ENCODE assay signal across 8 cellular contexts in genomic region chr9:132235894-132236661, GRCh38.
A peak's percentile ranks its signal among the peaks of the same experiment; 100 is the strongest.
DNase-seq lines count a peak whose midpoint lies in the region; ATAC-seq and TF ChIP-seq lines count a peak whose summit lies in the region.

No MANE protein-coding gene starts in this region.

- H3K9ac ChIP-seq in HCT116 (ENCODE audit: low read length) (no peak overlapping the region), endodermal cell (ENCODE audit: extremely low read depth, low read length, poor library complexity, severe bottlenecking) (no peak overlapping the region)

- 59 to 66% methylated on average over 9 to 19 of the region's 19 CpGs for WGBS in endodermal cell (ENCODE audit: insufficient coverage in 1 of 2, insufficient read length in 1 of 2), 2 experiments

- no peak overlapping the region for H3K27ac Mint-ChIP-seq in endodermal cell

- H3K9me3 Mint-ChIP-seq in endodermal cell, result no peaks in the 10 kb centered on the region

- ATAC-seq in HCT116, result peak; percentile 38
- ATAC-seq in GM18517 (IDR thresholded peaks at IDR 0.05; ENCODE audit: unreplicated experiment), result no peak

- H3K4me1 ChIP-seq in HCT116 (ENCODE audit: control insufficient read depth in 1 of 2, insufficient read depth in 2 of 2, low read length in 2 of 2) (peaks cover 8 to 22% of the 10 kb centered on the region in 2 experiments), endodermal cell (ENCODE audit: control insufficient read depth, insufficient read depth, low read length) (no peaks in the 10 kb centered on the region)

- peak overlapping the region; percentile 41 for H3K4me2 ChIP-seq in HCT116 (ENCODE audit: low read length)

- no peak overlapping the region for H2AFZ ChIP-seq in HCT116 (ENCODE audit: low read depth, low read length, poor library complexity, severe bottlenecking)

- DNase-seq in BJ (ENCODE audit: low read depth), result no peak
- peak; percentile 52 for DNase-seq in HCT116 (ENCODE audit: low read depth, low spot score)
- peak; percentile 91 for DNase-seq in NCI-H82 (lab: John Stamatoyannopoulos, UW)
- DNase-seq in activated CD8-positive, alpha-beta memory T cell treated with anti-CD3 and anti-CD28 coated beads for 1 hour (ENCODE audit: extremely low read depth in 1 of 2, low read depth in 1 of 2), result peak; percentile 46 to 72
- peak; percentile 97 for DNase-seq in endodermal cell
- DNase-seq in middle frontal gyrus (ENCODE audit: extremely low spot score, low spot score), result peak; percentile 56
- DNase-seq in stimulated activated CD8-positive, alpha-beta memory T cell treated with anti-CD3 and anti-CD28 coated beads, Interleukin-7, amount 100 ng/mL, for 1 hour (ENCODE audit: low read depth in 2 of 2), result peak; percentile 60 to 75

- TF ChIP-seq RAD21 in HCT116 (IDR thresholded peaks at IDR 0.05; ENCODE audit: low read depth), result peak; percentile 96

- H3K4me3 ChIP-seq in BJ (ENCODE audit: low read depth, low read length) (no peak overlapping the region), HCT116 (replicated peaks in 1 of 2; ENCODE audit: low read depth in 1 of 2, low read length in 2 of 2) (no peak overlapping the region), endodermal cell (ENCODE audit: low read length) (no peak overlapping the region)

- no peaks in the 10 kb centered on the region for H3K36me3 Mint-ChIP-seq in endodermal cell (ENCODE audit: low read depth)

- RAD21 ChIA-PET in HCT116 (lab: Charles Lee; ENCODE audit: low non-redundant PET in 1 of 2, low total read pairs in 2 of 2, uncharacterized antibody in 2 of 2, unreplicated experiment in 2 of 2), result interaction anchor here (0.6 to 1.6 kb wide), 6 partner anchors 54 to 863 kb away, joined by 3 to 11 read pairs (median 4); no protein-coding TSS in a partner anchor

- no peak overlapping the region for H3K4me3 Mint-ChIP-seq in endodermal cell

- no peaks in the 10 kb centered on the region for H3K9me2 ChIP-seq in HCT116 (ENCODE audit: insufficient read depth)

- BruUV-seq in HCT116 (replicated peaks; lab: Mats Ljungman, UMichigan), result no TSS peak

- no peaks in the 10 kb centered on the region for H3K79me2 ChIP-seq in HCT116 (ENCODE audit: insufficient read depth, low read length)

- intact Hi-C loops in HCT116 (cut with micrococcal nuclease), result loop anchor here (1.0 to 2.0 kb wide), 3 partner anchors 67 to 481 kb away; no protein-coding TSS in a partner anchor

- H3K27me3 ChIP-seq in BJ (ENCODE audit: control insufficient read depth, insufficient read depth, low read length) (peaks cover 27% of the 10 kb centered on the region), HCT116 (ENCODE audit: insufficient read depth, low read length) (no peaks in the 10 kb centered on the region), endodermal cell (ENCODE audit: control insufficient read depth, insufficient read depth, low read length, poor library complexity, severe bottlenecking) (peaks cover 26% of the 10 kb centered on the region)

- CTCF ChIA-PET in BJ (lab: Yijun Ruan, JAX), result interaction anchor here (0.6 to 11.0 kb wide), 34 partner anchors 8 to 864 kb away, joined by 3 to 248 read pairs (median 4); partner anchors contain the start of gene NTNG2
- CTCF ChIA-PET in HCT116 (lab: Charles Lee), result interaction anchor here (0.6 to 7.5 kb wide), 24 partner anchors 9 to 481 kb away, joined by 3 to 154 read pairs (median 4); partner anchors contain the start of genes MED27 and NTNG2

- H3K36me3 ChIP-seq in BJ (ENCODE audit: control insufficient read depth, insufficient read depth, low read length), result no peaks in the 10 kb centered on the region
- H3K36me3 ChIP-seq in HCT116 (ENCODE audit: control insufficient read depth in 1 of 2, insufficient read depth in 2 of 2, low read length in 2 of 2), result no peaks in the 10 kb centered on the region
- no peaks in the 10 kb centered on the region for H3K36me3 ChIP-seq in endodermal cell (ENCODE audit: control insufficient read depth, insufficient read depth, low read length)

- no peaks in the 10 kb centered on the region for H3K4me1 Mint-ChIP-seq in endodermal cell

- TF ChIP-seq CTCF in BJ (IDR thresholded peaks at IDR 0.05; ENCODE audit: insufficient read depth, low read depth, low read length) (peak; percentile 98), HCT116 (IDR thresholded peaks at IDR 0.05 in 2 of 3, conservative IDR thresholded peaks at IDR 0.05 in 1 of 3; ENCODE audit: borderline replicate concordance in 1 of 3, insufficient read depth in 1 of 3, low read depth in 2 of 3, low read length in 2 of 3) (peak; percentile 88 to 99 (median 99)), endodermal cell (conservative IDR thresholded peaks at IDR 0.05) (peak; percentile 97)

- H3K27ac ChIP-seq in HCT116 (ENCODE audit: low read depth, low read length) (no peak overlapping the region), endodermal cell (ENCODE audit: low read depth, low read length) (no peak overlapping the region)

- no peaks in the 10 kb centered on the region for H3K9me3 ChIP-seq in HCT116 (ENCODE audit: control insufficient read depth in 1 of 2, insufficient read depth in 1 of 2, low read depth in 1 of 2, low read length in 2 of 2)
- H3K9me3 ChIP-seq in endodermal cell (ENCODE audit: control insufficient read depth, low read length), result no peaks in the 10 kb centered on the region

- TF ChIP-seq POLR2A in HCT116 (IDR thresholded peaks at IDR 0.05; ENCODE audit: borderline replicate concordance, extremely low read depth, insufficient read depth, insufficient read length), result no peak

- peaks cover 20% of the 10 kb centered on the region for H3K27me3 Mint-ChIP-seq in endodermal cell (ENCODE audit: insufficient read depth)

- POLR2A ChIA-PET in BJ (lab: Charles Lee), result no interaction called here
- POLR2A ChIA-PET in HCT116 (lab: Charles Lee), result interaction anchor here (1.2 kb wide), 1 partner anchor 66 kb away, joined by 3 read pairs; no protein-coding TSS in a partner anchor

- no peaks in the 10 kb centered on the region for H4K20me1 ChIP-seq in HCT116 (ENCODE audit: insufficient read depth)

TF ChIP-seq in HCT116, 20 proteins besides CTCF, POLR2A, EP300 and RAD21:
- TF ChIP-seq EGR1 (IDR thresholded peaks at IDR 0.05; ENCODE audit: low read depth), result no peak
- no peak for TF ChIP-seq ZFX (IDR thresholded peaks at IDR 0.05)
- TF ChIP-seq SIN3A (IDR thresholded peaks at IDR 0.05; ENCODE audit: low read depth), result no peak
- TF ChIP-seq ZNF274 (IDR thresholded peaks at IDR 0.05; ENCODE audit: low read depth, low read length), result no peak
- TF ChIP-seq JUND (IDR thresholded peaks at IDR 0.05), result no peak
- no peak for TF ChIP-seq EZH2phosphoT487 (IDR thresholded peaks at IDR 0.05; ENCODE audit: borderline replicate concordance)
- TF ChIP-seq POLR2AphosphoS5 (IDR thresholded peaks at IDR 0.05; ENCODE audit: low read depth, low read length), result no peak
- TF ChIP-seq FOSL1 (IDR thresholded peaks at IDR 0.05; ENCODE audit: low read depth), result no peak
- TF ChIP-seq CBX3 (IDR thresholded peaks at IDR 0.05; ENCODE audit: low read depth), result no peak
- TF ChIP-seq EZH2 (IDR thresholded peaks at IDR 0.05), result no peak
- no peak for TF ChIP-seq SRF (IDR thresholded peaks at IDR 0.05; ENCODE audit: low read depth)
- no peak for TF ChIP-seq ATF3 (IDR thresholded peaks at IDR 0.05)
- no peak for TF ChIP-seq CEBPB (IDR thresholded peaks at IDR 0.05; ENCODE audit: low read depth)
- TF ChIP-seq TCF7L2 (IDR thresholded peaks at IDR 0.05; ENCODE audit: borderline replicate concordance, extremely low read depth, insufficient read depth, insufficient read length), result no peak
- no peak for TF ChIP-seq REST (IDR thresholded peaks at IDR 0.05; ENCODE audit: low read depth)
- no peak for TF ChIP-seq SP1 (IDR thresholded peaks at IDR 0.05; ENCODE audit: low read depth)
TF ChIP-seq in HCT116: peak in this region for 0.
